ENCODE assay signal across 17 cellular contexts in genomic region chr19:953501-954271, GRCh38. TPM values are rescaled to one million over a fixed set of nuclear protein-coding genes. Genes with fewer than 3 reads are reported as not detected.
DNase-seq lines count a peak whose midpoint lies in the region; ATAC-seq and TF ChIP-seq lines count a peak whose summit lies in the region.
"Had no signal": no experiment of that assay in that cellular context is flagged by ENCODE, and none has a peak within 500 bp of the region (broad histone marks: within the 10 kb centered on the region; RNA-seq: fewer than 3 reads in every experiment).

No MANE protein-coding gene starts in this region.

- H3K36me3 Mint-ChIP-seq in immature natural killer cell = no peaks in the 10 kb centered on the region
- H3K36me3 Mint-ChIP-seq: activated naive CD8-positive, alpha-beta T cell treated with anti-CD3 and anti-CD28 coated beads, Interleukin-2, amount 10 ng/mL, durations not matched to agents 7 days and 5 days had no signal

- BruUV-seq in PC-3 (replicated peaks; lab: Mats Ljungman, UMichigan) = no TSS peak

- H3K9me3 Mint-ChIP-seq in immature natural killer cell = no peaks in the 10 kb centered on the region
- H3K9me3 Mint-ChIP-seq: activated naive CD8-positive, alpha-beta T cell treated with anti-CD3 and anti-CD28 coated beads, Interleukin-2, amount 10 ng/mL, durations not matched to agents 7 days and 5 days; stimulated activated naive CD8-positive, alpha-beta T cell treated with anti-CD3 and anti-CD28 coated beads, Interleukin-15, Interleukin-2, amounts not matched to agents 100 ng/mL and 50 ng/mL, for 24 hours had no signal

- peak overlapping the region; percentile 55; the same call in 1 of the 2 replicates for H3K4me3 ChIP-seq in GM12864 (ENCODE audit: low read depth, low read length)
- H3K4me3 ChIP-seq in PC-3 (ENCODE audit: low read length) = peak overlapping the region; percentile 58
- H3K4me3 ChIP-seq in smooth muscle cell = peak overlapping the region; percentile 42
- H3K4me3 ChIP-seq: GM23248 had no signal

- H2AFZ ChIP-seq in PC-3 (ENCODE audit: low read length) (no peak overlapping the region), smooth muscle cell (ENCODE audit: low read depth) (no peak overlapping the region)
- H2AFZ ChIP-seq: GM23248 had no signal

- H3K4me2 ChIP-seq in PC-3 (ENCODE audit: low read length) (peak overlapping the region; percentile 88), smooth muscle cell (peak overlapping the region; percentile 85)

- CTCF ChIA-PET in PC-3 (lab: Charles Lee) = no interaction called here

- H3K4me1 ChIP-seq in PC-3 (ENCODE audit: insufficient read depth, low read length) (peaks cover 7% of the 10 kb centered on the region), smooth muscle cell (ENCODE audit: low read depth) (peaks cover 51% of the 10 kb centered on the region)

- peaks cover 0 to 1% (median 0%) of the 10 kb centered on the region in 3 donors for H3K27me3 Mint-ChIP-seq in immature natural killer cell (ENCODE audit: low read depth in 3 of 3)
- H3K27me3 Mint-ChIP-seq: activated naive CD8-positive, alpha-beta T cell treated with anti-CD3 and anti-CD28 coated beads, Interleukin-2, amount 10 ng/mL, durations not matched to agents 7 days and 5 days; stimulated activated naive CD8-positive, alpha-beta T cell treated with anti-CD3 and anti-CD28 coated beads, Interleukin-15, Interleukin-2, amounts not matched to agents 100 ng/mL and 50 ng/mL, for 24 hours had no signal

- H3K27ac ChIP-seq in PC-3 (ENCODE audit: low read length) = no peak overlapping the region
- peak overlapping the region; percentile 95 for H3K27ac ChIP-seq in smooth muscle cell (ENCODE audit: low read depth)
- H3K27ac ChIP-seq: colonic mucosa, GM23248 had no signal

- peak overlapping the region; percentile 57 to 75 (median 70) for H3K4me3 Mint-ChIP-seq in immature natural killer cell
- H3K4me3 Mint-ChIP-seq: stimulated activated naive CD8-positive, alpha-beta T cell treated with anti-CD3 and anti-CD28 coated beads, Interleukin-15, Interleukin-2, amounts not matched to agents 100 ng/mL and 50 ng/mL, for 24 hours had no signal

- intact Hi-C loops in PC-3 (cut with micrococcal nuclease) = no loop called here

- H3F3A ChIP-seq in PC-3 (ENCODE audit: low read length, unreplicated experiment) (no peaks in the 10 kb centered on the region), smooth muscle cell (ENCODE audit: low read depth) (peaks cover 46% of the 10 kb centered on the region)

- H3K36me3 ChIP-seq in PC-3 (ENCODE audit: low read depth, low read length) = no peaks in the 10 kb centered on the region
- no peaks in the 10 kb centered on the region for H3K36me3 ChIP-seq in smooth muscle cell (ENCODE audit: low read depth)
- H3K36me3 ChIP-seq: colonic mucosa, pancreas had no signal

- H3K9ac ChIP-seq in PC-3 (ENCODE audit: low read length) = no peak overlapping the region
- H3K9ac ChIP-seq in smooth muscle cell (ENCODE audit: low read depth) = peak overlapping the region; percentile 67
- H3K9ac ChIP-seq: GM23248 had no signal

- H3K27ac Mint-ChIP-seq in immature natural killer cell = peak overlapping the region in 3 of 6 donors; percentile 36 to 58 (median 45)
- H3K27ac Mint-ChIP-seq: activated naive CD8-positive, alpha-beta T cell treated with anti-CD3 and anti-CD28 coated beads, Interleukin-2, amount 10 ng/mL, durations not matched to agents 7 days and 5 days; stimulated activated naive CD8-positive, alpha-beta T cell treated with anti-CD3 and anti-CD28 coated beads, Interleukin-15, Interleukin-2, amounts not matched to agents 100 ng/mL and 50 ng/mL, for 24 hours had no signal

- H4K20me1 ChIP-seq in PC-3 (ENCODE audit: low read length) (no peaks in the 10 kb centered on the region), smooth muscle cell (ENCODE audit: low read depth) (peaks cover 39% of the 10 kb centered on the region)

- H3K9me2 ChIP-seq in PC-3 (replicated peaks; ENCODE audit: low read length) = no peaks in the 10 kb centered on the region

- WGBS in smooth muscle cell (ENCODE audit: low lambda C conversion rate) = 18% methylated on average over 22 of the region's 30 CpGs

- H3K27me3 ChIP-seq in PC-3 (ENCODE audit: low read length) (no peaks in the 10 kb centered on the region), smooth muscle cell (ENCODE audit: low read depth) (no peaks in the 10 kb centered on the region)
- H3K27me3 ChIP-seq: colonic mucosa, pancreas had no signal

- ATAC-seq in PC-3 (no peak), GM21515 (IDR thresholded peaks at IDR 0.05; ENCODE audit: unreplicated experiment) (no peak), HG03159 (IDR thresholded peaks at IDR 0.05; ENCODE audit: unreplicated experiment) (no peak)

- peaks cover 10 to 12% of the 10 kb centered on the region in 2 donors for H3K4me1 Mint-ChIP-seq in immature natural killer cell

- no peaks in the 10 kb centered on the region for H3K9me3 ChIP-seq in PC-3 (ENCODE audit: low read length)
- no peaks in the 10 kb centered on the region for H3K9me3 ChIP-seq in smooth muscle cell (replicated peaks; ENCODE audit: low read depth)
- H3K9me3 ChIP-seq: colonic mucosa, pancreas had no signal

- POLR2A ChIA-PET in PC-3 (lab: Charles Lee; ENCODE audit: unreplicated experiment) = no interaction called here

- no peak for DNase-seq in GM12864 (ENCODE audit: low read depth)
- DNase-seq in PC-3 = no peak
- no peak for DNase-seq in immature natural killer cell
- DNase-seq in smooth muscle cell (lab: John Stamatoyannopoulos, UW; ENCODE audit: unreplicated experiment) = no peak
- DNase-seq in DMS114 treated with DMSO at 0.1 percent for 48 hours (lab: John Stamatoyannopoulos, UW; ENCODE audit: unreplicated experiment) = no peak
- DNase-seq in dermis blood vessel endothelial cell = no peak
- DNase-seq: activated naive CD8-positive, alpha-beta T cell treated with anti-CD3 and anti-CD28 coated beads, Interleukin-2, amount 10 ng/mL, durations not matched to agents 7 days and 5 days; GM23248; left cardiac atrium; NCI-H2081 treated with DMSO at 0.1 percent for 48 hours; stimulated activated CD4-positive, alpha-beta T cell treated with anti-CD3 and anti-CD28 coated beads, Interleukin-2, amount 100 ng/mL, for 24 hours had no signal

- no peak for TF ChIP-seq CTCF in GM12864 (IDR thresholded peaks at IDR 0.05; ENCODE audit: low read depth, low read length, missing control alignments)
- no peak for TF ChIP-seq CTCF in PC-3 (conservative IDR thresholded peaks at IDR 0.05; ENCODE audit: low read depth, low read length)
- no peak for TF ChIP-seq CTCF in smooth muscle cell (IDR thresholded peaks at IDR 0.05; ENCODE audit: borderline replicate concordance, insufficient read depth, poor library complexity, severe bottlenecking)

- no peaks in the 10 kb centered on the region for H3K79me2 ChIP-seq in PC-3 (ENCODE audit: low read length)
- peaks cover 74% of the 10 kb centered on the region for H3K79me2 ChIP-seq in smooth muscle cell (ENCODE audit: low read depth)

RNA-seq across cellular contexts. Expression of gene ARID3A, which starts 27.9 kb away (rescaled TPM):
- 5.6 and 13.9 TPM in 2 replicates for total RNA-seq in PC-3 (2014; rRNA removed)
- 1 to 10 TPM; 1.0 to 1.7 (median 1.4) TPM for polyA plus RNA-seq in immature natural killer cell
- total RNA-seq in smooth muscle cell = 50.3 TPM in 2 replicates
- 45.7 and 75.2 TPM in 2 replicates for polyA plus RNA-seq in smooth muscle cell
- 9.0 and 9.7 TPM in 2 replicates for total RNA-seq in dermis blood vessel endothelial cell

RNA-seq across cellular contexts. Expression of gene WDR18, which starts 30.5 kb away (rescaled TPM):
- total RNA-seq in PC-3 (2014; rRNA removed) (56.7 and 99.6 TPM in 2 replicates), smooth muscle cell (33.8 and 69.4 TPM in 2 replicates), dermis blood vessel endothelial cell (69.9 and 83.3 TPM in 2 replicates)
- polyA plus RNA-seq in immature natural killer cell (100 to 1,000 TPM in 1 of 3 donors, 10 to 100 TPM in 2; 60.5 to 116 (median 70.9) TPM), smooth muscle cell (153 and 160 TPM in 2 replicates)

RNA-seq across cellular contexts. Expression of gene KISS1R, which starts 36.6 kb away (rescaled TPM):
- total RNA-seq in PC-3 (2014; rRNA removed) (1.2 and 3.9 TPM in 2 replicates), smooth muscle cell (0.27 TPM in 1 of 2 replicates, not detected in the other), dermis blood vessel endothelial cell (not detected in 2 replicates)
- polyA plus RNA-seq in immature natural killer cell (not detected), smooth muscle cell (0.61 and 1.4 TPM in 2 replicates)
- total RNA-seq: GM23248, left cardiac atrium had no signal
- polyA plus RNA-seq: GM23248 had no signal

RNA-seq across cellular contexts. Expression of gene R3HDM4, which starts 40.7 kb away (rescaled TPM):
- total RNA-seq in PC-3 (2014; rRNA removed) = 34.0 and 44.9 TPM in 2 replicates
- 100 to 1,000 TPM in 1 of 3 donors, 10 to 100 TPM in 2; 83.5 to 146 (median 85.8) TPM for polyA plus RNA-seq in immature natural killer cell
- total RNA-seq in smooth muscle cell = 25.9 and 42.3 TPM in 2 replicates
- polyA plus RNA-seq in smooth muscle cell = 69.4 and 70.5 TPM in 2 replicates
- total RNA-seq in dermis blood vessel endothelial cell = 36.9 and 47.0 TPM in 2 replicates

RNA-seq across cellular contexts. Expression of gene GRIN3B, which starts 46.5 kb away (rescaled TPM):
- total RNA-seq in PC-3 (2014; rRNA removed) (0.63 and 0.69 TPM in 2 replicates), smooth muscle cell (1.2 and 12.6 TPM in 2 replicates), dermis blood vessel endothelial cell (0.28 and 1.0 TPM in 2 replicates)
- polyA plus RNA-seq in immature natural killer cell (not detected), smooth muscle cell (1.2 and 3.6 TPM in 2 replicates)
- total RNA-seq: activated CD8-positive, alpha-beta memory T cell treated with anti-CD3 and anti-CD28 coated beads for 36 hours; activated naive CD8-positive, alpha-beta T cell treated with anti-CD3 and anti-CD28 coated beads, Interleukin-2, amount 10 ng/mL, durations not matched to agents 7 days and 5 days; colonic mucosa; pancreas had no signal
- polyA plus RNA-seq: GM23248 had no signal
